11 cellular contexts compared by ENCODE assay signal in genomic region chr2:169073972-169074751, GRCh38. TPM values are rescaled to one million over a fixed set of nuclear protein-coding genes. Genes with fewer than 3 reads are reported as not detected.
DNase-seq lines count a peak whose midpoint lies in the region; ATAC-seq, FAIRE-seq and TF ChIP-seq lines count a peak whose summit lies in the region.
"Had no signal": no experiment of that assay in that cellular context is flagged by ENCODE, and none has a peak within 500 bp of the region (broad histone marks: within the 10 kb centered on the region; RNA-seq: fewer than 3 reads in every experiment).

No MANE protein-coding gene starts in this region.

- no peak for TF ChIP-seq EP300 in K562 (IDR thresholded peaks at IDR 0.05; ENCODE audit: low read length)

- H3K27me3 Mint-ChIP-seq in activated CD8-positive, alpha-beta T cell treated with anti-CD3 and anti-CD28 coated beads for 36 hours = no peaks in the 10 kb centered on the region
- H3K27me3 Mint-ChIP-seq in activated CD8-positive, alpha-beta T cell treated with anti-CD3 and anti-CD28 coated beads, Interleukin-2, amount 10 ng/mL, durations not matched to agents 7 days and 5 days (ENCODE audit: low read depth) = peaks cover 3% of the 10 kb centered on the region

- CTCF ChIA-PET in activated CD8-positive, alpha-beta T cell treated with anti-CD3 and anti-CD28 coated beads for 36 hours (lab: Charles Lee) = interaction anchor here (1.1 kb wide), 1 partner anchor 16 kb away, joined by 3 read pairs; no protein-coding TSS in a partner anchor
- CTCF ChIA-PET in activated CD8-positive, alpha-beta T cell treated with anti-CD3 and anti-CD28 coated beads, Interleukin-2, amount 10 ng/mL, durations not matched to agents 7 days and 5 days (lab: Charles Lee) = no interaction called here
- CTCF ChIA-PET in K562 (lab: Yijun Ruan, JAX; ENCODE audit: low intra/inter-chr PET ratio) = no interaction called here

- H3K4me2 ChIP-seq in K562 (ENCODE audit: insufficient read depth, low read length) = peak overlapping the region; percentile 34

- TF ChIP-seq CTCF in activated CD8-positive, alpha-beta T cell treated with anti-CD3 and anti-CD28 coated beads for 36 hours (IDR thresholded peaks at IDR 0.05) = no peak
- TF ChIP-seq CTCF in K562 (IDR thresholded peaks at IDR 0.05 in 2 of 3, conservative IDR thresholded peaks at IDR 0.05 in 1 of 3; ENCODE audit: insufficient read depth in 2 of 3, low read depth in 1 of 3, low read length in 3 of 3) (no peak), GM13976 (IDR thresholded peaks at IDR 0.05; ENCODE audit: borderline replicate concordance, control extremely low read depth, extremely low read depth, insufficient read depth, missing control alignments) (no peak)

- H3K36me3 Mint-ChIP-seq in activated CD8-positive, alpha-beta T cell treated with anti-CD3 and anti-CD28 coated beads for 36 hours (ENCODE audit: low read depth) = no peaks in the 10 kb centered on the region
- H3K36me3 Mint-ChIP-seq in activated CD8-positive, alpha-beta T cell treated with anti-CD3 and anti-CD28 coated beads, Interleukin-2, amount 10 ng/mL, durations not matched to agents 7 days and 5 days (ENCODE audit: low read depth) = no peaks in the 10 kb centered on the region
- H3K36me3 Mint-ChIP-seq in stimulated activated effector memory CD8-positive, alpha-beta T cell treated with anti-CD3 and anti-CD28 coated beads, Interleukin-12 subunit alpha, Interleukin-12 subunit beta, amount 100 ng/mL, for 72 hours = no peaks in the 10 kb centered on the region

- ATAC-seq in activated CD8-positive, alpha-beta T cell treated with anti-CD3 and anti-CD28 coated beads for 36 hours = peak; percentile 76
- ATAC-seq in activated CD8-positive, alpha-beta T cell treated with anti-CD3 and anti-CD28 coated beads, Interleukin-2, amount 10 ng/mL, durations not matched to agents 7 days and 5 days = no peak
- ATAC-seq in HG03378 (IDR thresholded peaks at IDR 0.05; ENCODE audit: unreplicated experiment) = peak; percentile 58
- no peak for ATAC-seq in K562
- ATAC-seq in stimulated activated effector memory CD8-positive, alpha-beta T cell treated with anti-CD3 and anti-CD28 coated beads, Interleukin-12 subunit alpha, Interleukin-12 subunit beta, amount 100 ng/mL, for 72 hours = peak; percentile 87
- ATAC-seq in GM18858 (IDR thresholded peaks at IDR 0.05; ENCODE audit: unreplicated experiment) = no peak
- ATAC-seq: SK-N-SH treated with all-trans-retinoic acid at 6 μM for 48 hours had no signal

- no peak for TF ChIP-seq RAD21 in K562 (CRISPR knock-in tag; conservative IDR thresholded peaks at IDR 0.05 in 1 of 2, IDR thresholded peaks at IDR 0.05 in 1 of 2)

- no peaks in the 10 kb centered on the region for H3K9me3 Mint-ChIP-seq in activated CD8-positive, alpha-beta T cell treated with anti-CD3 and anti-CD28 coated beads for 36 hours
- H3K9me3 Mint-ChIP-seq in activated CD8-positive, alpha-beta T cell treated with anti-CD3 and anti-CD28 coated beads, Interleukin-2, amount 10 ng/mL, durations not matched to agents 7 days and 5 days (ENCODE audit: insufficient read depth) = no peaks in the 10 kb centered on the region
- H3K9me3 Mint-ChIP-seq in stimulated activated effector memory CD8-positive, alpha-beta T cell treated with anti-CD3 and anti-CD28 coated beads, Interleukin-12 subunit alpha, Interleukin-12 subunit beta, amount 100 ng/mL, for 72 hours = no peaks in the 10 kb centered on the region

- peak overlapping the region; percentile 12 for H3K27ac Mint-ChIP-seq in activated CD8-positive, alpha-beta T cell treated with anti-CD3 and anti-CD28 coated beads for 36 hours
- no peak overlapping the region for H3K27ac Mint-ChIP-seq in activated CD8-positive, alpha-beta T cell treated with anti-CD3 and anti-CD28 coated beads, Interleukin-2, amount 10 ng/mL, durations not matched to agents 7 days and 5 days
- H3K27ac Mint-ChIP-seq in stimulated activated effector memory CD8-positive, alpha-beta T cell treated with anti-CD3 and anti-CD28 coated beads, Interleukin-12 subunit alpha, Interleukin-12 subunit beta, amount 100 ng/mL, for 72 hours = peak overlapping the region; percentile 46

- H3K27me3 ChIP-seq in K562 (ENCODE audit: control insufficient read depth in 2 of 2, insufficient read depth in 2 of 2, low read length in 2 of 2) = no peaks in the 10 kb centered on the region

- POLR2A ChIA-PET in activated CD8-positive, alpha-beta T cell treated with anti-CD3 and anti-CD28 coated beads for 36 hours (lab: Charles Lee) = interaction anchor here (0.6 kb wide), 1 partner anchor 450 kb away, joined by 3 read pairs; no protein-coding TSS in a partner anchor
- POLR2A ChIA-PET in activated CD8-positive, alpha-beta T cell treated with anti-CD3 and anti-CD28 coated beads, Interleukin-2, amount 10 ng/mL, durations not matched to agents 7 days and 5 days (lab: Charles Lee) = no interaction called here
- POLR2A ChIA-PET in K562 (lab: Yijun Ruan, JAX) = interaction anchor here (0.7 to 0.8 kb wide), 3 partner anchors 21 to 64 kb away, joined by 3 to 4 read pairs (median 3); no protein-coding TSS in a partner anchor

- peaks cover 26% of the 10 kb centered on the region for H3K4me1 Mint-ChIP-seq in activated CD8-positive, alpha-beta T cell treated with anti-CD3 and anti-CD28 coated beads for 36 hours (ENCODE audit: low read depth)
- H3K4me1 Mint-ChIP-seq in activated CD8-positive, alpha-beta T cell treated with anti-CD3 and anti-CD28 coated beads, Interleukin-2, amount 10 ng/mL, durations not matched to agents 7 days and 5 days (ENCODE audit: low read depth) = peaks cover 8% of the 10 kb centered on the region
- peaks cover 25% of the 10 kb centered on the region for H3K4me1 Mint-ChIP-seq in stimulated activated effector memory CD8-positive, alpha-beta T cell treated with anti-CD3 and anti-CD28 coated beads, Interleukin-12 subunit alpha, Interleukin-12 subunit beta, amount 100 ng/mL, for 72 hours

- no peak overlapping the region; the same call in 2 of the 3 replicates for H3K27ac ChIP-seq in K562 (ENCODE audit: extremely low read depth, low read depth, low read length)

- H3K36me3 ChIP-seq in K562 (ENCODE audit: control insufficient read depth, insufficient read depth, low read length) = no peaks in the 10 kb centered on the region

- in situ Hi-C loops in K562 (cut with MboI) (no loop called here), GM13976 (cut with MboI; ENCODE audit: low sequenced_read_pairs, unreplicated experiment) (no loop called here)

- 0 out of 2 replicates have a peak, but pooled peaks cover 2% of the 10 kb centered on the region for H3K9me3 ChIP-seq in K562 (replicated peaks; ENCODE audit: control insufficient read depth, insufficient read depth, low read depth, low read length)

- no peaks in the 10 kb centered on the region for H4K20me1 ChIP-seq in K562 (replicated peaks; ENCODE audit: control insufficient read depth, insufficient read depth, low read length)

- FAIRE-seq in K562 (lab: Jason Lieb, UNC) = peak; percentile 19

- TF ChIP-seq POLR2A in K562 (conservative IDR thresholded peaks at IDR 0.05) = no peak

- H3K9ac ChIP-seq in K562 (ENCODE audit: insufficient read depth in 1 of 2, low read depth in 2 of 2, low read length in 2 of 2) = no peak overlapping the region

- no peak overlapping the region for H3K4me3 Mint-ChIP-seq in activated CD8-positive, alpha-beta T cell treated with anti-CD3 and anti-CD28 coated beads for 36 hours
- no peak overlapping the region for H3K4me3 Mint-ChIP-seq in activated CD8-positive, alpha-beta T cell treated with anti-CD3 and anti-CD28 coated beads, Interleukin-2, amount 10 ng/mL, durations not matched to agents 7 days and 5 days
- H3K4me3 Mint-ChIP-seq in stimulated activated effector memory CD8-positive, alpha-beta T cell treated with anti-CD3 and anti-CD28 coated beads, Interleukin-12 subunit alpha, Interleukin-12 subunit beta, amount 100 ng/mL, for 72 hours = no peak overlapping the region

- 49% methylated on average over 9 of the region's 9 CpGs for WGBS in K562 (ENCODE audit: insufficient coverage, low coverage, missing lambda C conversion rate)

- H3K4me3 ChIP-seq in K562 = no peak overlapping the region

- BruUV-seq in K562 (replicated peaks; lab: Mats Ljungman, UMichigan) = no TSS peak

- peaks cover 7 to 51% of the 10 kb centered on the region in 2 experiments; a peak in 4 of 5 replicates for H3K4me1 ChIP-seq in K562 (replicated peaks in 1 of 2; ENCODE audit: control insufficient read depth in 2 of 2, insufficient read depth in 2 of 2, low read length in 2 of 2)

- H3K79me2 ChIP-seq in K562 (ENCODE audit: control insufficient read depth, insufficient read depth, low read length) = no peaks in the 10 kb centered on the region

- no peak for DNase-seq in activated CD8-positive, alpha-beta T cell treated with anti-CD3 and anti-CD28 coated beads for 36 hours
- DNase-seq in activated CD8-positive, alpha-beta T cell treated with anti-CD3 and anti-CD28 coated beads, Interleukin-2, amount 10 ng/mL, durations not matched to agents 7 days and 5 days = no peak
- DNase-seq in K562 (ENCODE audit: extremely low read depth in 1 of 4, low spot score in 3 of 4) (peak in 1 of 4 experiments; percentile 23), COR-L47 (lab: John Stamatoyannopoulos, UW) (no peak), GM13976 (ENCODE audit: low spot score) (no peak)
- DNase-seq in stimulated activated effector memory CD8-positive, alpha-beta T cell treated with anti-CD3 and anti-CD28 coated beads, Interleukin-12 subunit alpha, Interleukin-12 subunit beta, amount 100 ng/mL, for 72 hours (ENCODE audit: low spot score in 2 of 2) = no peak
- DNase-seq: NCI-H187, occipital lobe had no signal

- no peaks in the 10 kb centered on the region for H3K9me1 ChIP-seq in K562 (ENCODE audit: control insufficient read depth, insufficient read depth, low read length)

- intact Hi-C loops in activated CD8-positive, alpha-beta T cell treated with anti-CD3 and anti-CD28 coated beads for 36 hours (cut with micrococcal nuclease) = no loop called here
- intact Hi-C loops in K562 (cut with micrococcal nuclease) = loop anchor here (2.0 to 5.0 kb wide), 2 partner anchors 62 to 97 kb away; no protein-coding TSS in a partner anchor

- peak overlapping the region; percentile 37 for H2AFZ ChIP-seq in K562 (ENCODE audit: low read depth, low read length)

RNA-seq across cellular contexts. Expression of gene DHRS9, which starts 4.8 kb away (rescaled TPM):
- total RNA-seq in activated CD8-positive, alpha-beta T cell treated with anti-CD3 and anti-CD28 coated beads for 36 hours = not detected
- not detected for total RNA-seq in activated CD8-positive, alpha-beta T cell treated with anti-CD3 and anti-CD28 coated beads, Interleukin-2, amount 10 ng/mL, durations not matched to agents 7 days and 5 days
- 0.28 and 0.58 TPM in 2 replicates for total RNA-seq in K562 (2011; cell fraction: chromatin; rRNA removed; ENCODE audit: low replicate concordance)
- 0.50 and 0.53 TPM in 2 replicates for total RNA-seq in K562 (2011; cell fraction: nucleolus; rRNA removed)
- total RNA-seq in K562 (2011; cell fraction: nucleoplasm; rRNA removed) = 0.73 and 0.99 TPM in 2 replicates
- total RNA-seq in K562 (2014; rRNA removed) (0.08 and 0.27 TPM in 2 replicates), K562 (2014; rRNA removed; fragmentation: Illumina TruSeq; extraction: Trizol) (0.32 and 0.69 TPM in 2 replicates), K562 (2015; rRNA removed; fragmentation: Illumina TruSeq; extraction: Trizol) (1.5 and 1.8 TPM in 2 replicates), K562 (2021) (0.27 and 0.49 TPM in 2 replicates)
- polyA plus RNA-seq in K562 (2011; rRNA removed) (0.54 and 0.71 TPM in 2 replicates), K562 (2014; fragmentation: Illumina TruSeq; extraction: Trizol) (0.43 and 0.54 TPM in 2 replicates), K562 (2014; fragmentation: Nextera tagmentation; extraction: Ambion mirVana) (1 to 10 TPM; 1.4 to 1.7 TPM), K562 (2014; rRNA removed) (0.65 and 1.9 TPM in 2 replicates)
- polyA plus RNA-seq in K562 (2011; cell fraction: cytosol; rRNA removed) = 0.19 TPM in 2 replicates
- polyA plus RNA-seq in K562 (2011; cell fraction: nucleus; rRNA removed) = 0.18 and 0.59 TPM in 2 replicates
- 0.76 and 0.79 TPM in 2 replicates for polyA plus RNA-seq in K562 (2012)
- polyA minus RNA-seq in K562 (2011; rRNA and poly(A)+ RNA removed) = 0.28 and 0.39 TPM in 2 replicates
- not detected in 2 replicates for polyA minus RNA-seq in K562 (2011; cell fraction: cytosol; rRNA and poly(A)+ RNA removed)
- 0.27 and 0.33 TPM in 2 replicates for polyA minus RNA-seq in K562 (2011; cell fraction: nucleus; rRNA and poly(A)+ RNA removed)

RNA-seq across cellular contexts. Expression of gene ABCB11, which starts 43.0 kb away (rescaled TPM):
- total RNA-seq in activated CD8-positive, alpha-beta T cell treated with anti-CD3 and anti-CD28 coated beads for 36 hours = not detected
- total RNA-seq in activated CD8-positive, alpha-beta T cell treated with anti-CD3 and anti-CD28 coated beads, Interleukin-2, amount 10 ng/mL, durations not matched to agents 7 days and 5 days = under 1 TPM in 1 of 2 experiments, not detected in 1; 0.03 TPM
- total RNA-seq in K562 (2011; cell fraction: chromatin; rRNA removed; ENCODE audit: low replicate concordance) = 0.09 and 0.25 TPM in 2 replicates
- total RNA-seq in K562 (2011; cell fraction: nucleolus; rRNA removed) = 0.13 and 0.17 TPM in 2 replicates
- total RNA-seq in K562 (2011; cell fraction: nucleoplasm; rRNA removed) = not detected in 2 replicates
- total RNA-seq in K562 (2014; rRNA removed) = 0.08 and 0.23 TPM in 2 replicates
- 0.10 and 0.11 TPM in 2 replicates for total RNA-seq in K562 (2014; rRNA removed; fragmentation: Illumina TruSeq; extraction: Trizol)
- 0.30 and 0.51 TPM in 2 replicates for total RNA-seq in K562 (2015; rRNA removed; fragmentation: Illumina TruSeq; extraction: Trizol)
- total RNA-seq in K562 (2021) = 0.18 and 0.25 TPM in 2 replicates
- 0.03 and 0.06 TPM in 2 replicates for polyA plus RNA-seq in K562 (2011; rRNA removed)
- 0.01 TPM in 2 replicates for polyA plus RNA-seq in K562 (2011; cell fraction: cytosol; rRNA removed)
- 0.07 and 0.09 TPM in 2 replicates for polyA plus RNA-seq in K562 (2011; cell fraction: nucleus; rRNA removed)
- polyA plus RNA-seq in K562 (2012) = 0.12 and 0.40 TPM in 2 replicates
- polyA plus RNA-seq in K562 (2014; fragmentation: Illumina TruSeq; extraction: Trizol) = 0.09 and 0.10 TPM in 2 replicates
- polyA plus RNA-seq in K562 (2014; fragmentation: Nextera tagmentation; extraction: Ambion mirVana) = under 1 TPM in 1 of 2 experiments, not detected in 1; 0.06 TPM
- 0.04 and 0.08 TPM in 2 replicates for polyA plus RNA-seq in K562 (2014; rRNA removed)
- 0.04 and 0.06 TPM in 2 replicates for polyA minus RNA-seq in K562 (2011; rRNA and poly(A)+ RNA removed)
- polyA minus RNA-seq in K562 (2011; cell fraction: cytosol; rRNA and poly(A)+ RNA removed) = not detected in 2 replicates
- 0.11 and 0.13 TPM in 2 replicates for polyA minus RNA-seq in K562 (2011; cell fraction: nucleus; rRNA and poly(A)+ RNA removed)

Comparison
In these comparisons a context has a peak if more than half of its experiments do, and no peak if none do; other contexts are left out.
1. ATAC-seq: peak in activated CD8-positive, alpha-beta T cell treated with anti-CD3 and anti-CD28 coated beads for 36 hours (single experiment), HG03378 (single experiment) and stimulated activated effector memory CD8-positive, alpha-beta T cell treated with anti-CD3 and anti-CD28 coated beads, Interleukin-12 subunit alpha, Interleukin-12 subunit beta, amount 100 ng/mL, for 72 hours (single experiment); none in activated CD8-positive, alpha-beta T cell treated with anti-CD3 and anti-CD28 coated beads, Interleukin-2, amount 10 ng/mL, durations not matched to agents 7 days and 5 days (single experiment), K562 (single experiment) and GM18858 (single experiment).